24 cellular contexts compared by ENCODE assay signal in the genomic region with DNA sequence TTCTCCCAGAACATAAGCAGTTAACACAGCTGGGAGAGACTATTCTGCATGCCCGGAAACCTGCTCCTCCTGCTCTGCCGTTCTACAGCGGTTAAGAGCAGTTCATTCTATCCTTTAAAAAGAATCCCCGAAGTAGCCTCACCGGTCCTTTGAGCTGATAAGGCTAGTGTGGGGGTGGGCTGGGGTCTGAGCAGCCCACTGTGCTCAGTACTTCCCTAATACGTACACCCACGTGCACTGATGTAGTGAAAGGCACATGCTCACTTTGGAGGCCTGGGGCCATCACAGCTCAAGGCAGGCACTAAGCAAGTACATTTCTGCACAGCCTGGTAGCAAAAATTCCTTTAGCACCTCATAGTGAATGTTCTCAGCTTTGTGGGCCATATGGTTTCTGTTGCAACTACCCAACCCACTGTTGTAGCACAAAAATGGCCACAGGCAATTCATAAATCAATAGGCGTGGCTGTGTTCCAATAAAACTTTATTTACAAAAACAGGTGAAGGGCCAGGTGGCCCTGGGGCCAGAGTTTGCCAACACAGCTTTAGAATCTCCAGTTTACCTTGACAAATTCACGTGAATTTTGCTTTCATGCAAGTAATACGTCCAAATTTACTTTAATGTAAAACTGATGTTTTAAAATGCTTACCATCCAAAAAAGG.
"Had no signal": no experiment of that assay in that cellular context is flagged by ENCODE, and none has a peak within 500 bp of the region (broad histone marks: within the 10 kb centered on the region; RNA-seq: fewer than 3 reads in every experiment).

No MANE protein-coding gene starts in this region.

- H3K9me3 Mint-ChIP-seq: activated B cell treated with CpG ODN at 0.5 μM for 24 hours; activated CD4-positive, alpha-beta memory T cell treated with anti-CD3 and anti-CD28 coated beads for 36 hours; activated naive CD4-positive, alpha-beta T cell treated with anti-CD3 and anti-CD28 coated beads for 36 hours; activated naive CD8-positive, alpha-beta T cell treated with anti-CD3 and anti-CD28 coated beads, Interleukin-2, amount 10 ng/mL, durations not matched to agents 7 days and 5 days; activated T-cell treated with anti-CD3 and anti-CD28 coated beads, Interleukin-2, amount 50 U/mL, for 72 hours; neural crest cell; stimulated activated effector memory CD8-positive, alpha-beta T cell treated with anti-CD3 and anti-CD28 coated beads, Interleukin-12 subunit alpha, Interleukin-12 subunit beta, amount 100 ng/mL, for 72 hours; stimulated activated naive CD8-positive, alpha-beta T cell treated with anti-CD3 and anti-CD28 coated beads, Interleukin-15, amount 100 ng/mL, for 72 hours; T-helper 1 cell treated with Interleukin-12 subunit alpha and Interleukin-12 subunit beta and Interleukin-4 antibody, amounts not matched to agents 30 μg/mL and 1 μg/mL, for 36 hours had no signal

- H3K4me2 ChIP-seq: hepatocyte had no signal

- H3K4me1 ChIP-seq: left ventricle myocardium inferior, prostate gland had no signal

- H3K4me3 ChIP-seq: coronary artery, hepatocyte, left ventricle myocardium inferior, prostate gland, skin epidermis, testis had no signal

- ATAC-seq: activated T-cell treated with anti-CD3 and anti-CD28 coated beads, Interleukin-2, amount 50 U/mL, for 72 hours; stimulated activated effector memory CD8-positive, alpha-beta T cell treated with anti-CD3 and anti-CD28 coated beads, Interleukin-12 subunit alpha, Interleukin-12 subunit beta, amount 100 ng/mL, for 72 hours; stimulated activated naive CD8-positive, alpha-beta T cell treated with anti-CD3 and anti-CD28 coated beads, Interleukin-15, amount 100 ng/mL, for 72 hours had no signal

- H3K9me3 ChIP-seq: left ventricle myocardium inferior, prostate gland, testis had no signal

- H3K27me3 ChIP-seq: hepatocyte, testis had no signal

- DNase-seq: activated B cell treated with CpG ODN at 0.5 μM for 24 hours; activated CD4-positive, alpha-beta memory T cell treated with anti-CD3 and anti-CD28 coated beads for 36 hours; activated CD4-positive, alpha-beta T cell treated with anti-CD3 and anti-CD28 coated beads for 4 hours; activated effector memory CD4-positive, alpha-beta T cell treated with Interleukin-2 at 50 U/mL for 16 hours; activated naive CD4-positive, alpha-beta T cell treated with anti-CD3 and anti-CD28 coated beads for 36 hours; activated naive CD8-positive, alpha-beta T cell treated with anti-CD3 and anti-CD28 coated beads, Interleukin-2, amount 10 ng/mL, durations not matched to agents 7 days and 5 days; activated T-cell treated with anti-CD3 and anti-CD28 coated beads, Interleukin-2, amount 50 U/mL, for 72 hours; amygdala; erythroblast; foreskin melanocyte; kidney glomerular epithelial cell; stimulated activated CD4-positive, alpha-beta T cell treated with anti-CD3 and anti-CD28 coated beads, Interleukin-2, amount 100 ng/mL, for 24 hours; stimulated activated naive CD8-positive, alpha-beta T cell treated with anti-CD3 and anti-CD28 coated beads, Interleukin-15, amount 100 ng/mL, for 72 hours; trophoblast cell had no signal

- H2AFZ ChIP-seq: hepatocyte had no signal

- H3K27ac Mint-ChIP-seq: activated B cell treated with CpG ODN at 0.5 μM for 24 hours; activated CD4-positive, alpha-beta memory T cell treated with anti-CD3 and anti-CD28 coated beads for 36 hours; activated naive CD4-positive, alpha-beta T cell treated with anti-CD3 and anti-CD28 coated beads for 36 hours; activated naive CD8-positive, alpha-beta T cell treated with anti-CD3 and anti-CD28 coated beads, Interleukin-2, amount 10 ng/mL, durations not matched to agents 7 days and 5 days; activated T-cell treated with anti-CD3 and anti-CD28 coated beads, Interleukin-2, amount 50 U/mL, for 72 hours; stimulated activated effector memory CD8-positive, alpha-beta T cell treated with anti-CD3 and anti-CD28 coated beads, Interleukin-12 subunit alpha, Interleukin-12 subunit beta, amount 100 ng/mL, for 72 hours; T-helper 1 cell treated with Interleukin-12 subunit alpha and Interleukin-12 subunit beta and Interleukin-4 antibody, amounts not matched to agents 30 μg/mL and 1 μg/mL, for 36 hours had no signal

- H3K36me3 ChIP-seq: left ventricle myocardium inferior, prostate gland had no signal

- H3K79me2 ChIP-seq: hepatocyte had no signal

- H3K4me3 Mint-ChIP-seq: activated B cell treated with CpG ODN at 0.5 μM for 24 hours; activated CD4-positive, alpha-beta memory T cell treated with anti-CD3 and anti-CD28 coated beads for 36 hours; activated naive CD4-positive, alpha-beta T cell treated with anti-CD3 and anti-CD28 coated beads for 36 hours; activated naive CD8-positive, alpha-beta T cell treated with anti-CD3 and anti-CD28 coated beads, Interleukin-2, amount 10 ng/mL, durations not matched to agents 7 days and 5 days; activated T-cell treated with anti-CD3 and anti-CD28 coated beads, Interleukin-2, amount 50 U/mL, for 72 hours; neural crest cell; stimulated activated effector memory CD8-positive, alpha-beta T cell treated with anti-CD3 and anti-CD28 coated beads, Interleukin-12 subunit alpha, Interleukin-12 subunit beta, amount 100 ng/mL, for 72 hours; stimulated activated naive CD8-positive, alpha-beta T cell treated with anti-CD3 and anti-CD28 coated beads, Interleukin-15, amount 100 ng/mL, for 72 hours; T-helper 1 cell treated with Interleukin-12 subunit alpha and Interleukin-12 subunit beta and Interleukin-4 antibody, amounts not matched to agents 30 μg/mL and 1 μg/mL, for 36 hours had no signal

- H3K27ac ChIP-seq: coronary artery, hepatocyte, left ventricle myocardium inferior, prostate gland, testis had no signal

- H3K36me3 Mint-ChIP-seq: activated CD4-positive, alpha-beta memory T cell treated with anti-CD3 and anti-CD28 coated beads for 36 hours; activated naive CD8-positive, alpha-beta T cell treated with anti-CD3 and anti-CD28 coated beads, Interleukin-2, amount 10 ng/mL, durations not matched to agents 7 days and 5 days; stimulated activated effector memory CD8-positive, alpha-beta T cell treated with anti-CD3 and anti-CD28 coated beads, Interleukin-12 subunit alpha, Interleukin-12 subunit beta, amount 100 ng/mL, for 72 hours had no signal

- FAIRE-seq: bronchial epithelial cell had no signal

- H3K4me1 Mint-ChIP-seq: activated B cell treated with CpG ODN at 0.5 μM for 24 hours; activated naive CD8-positive, alpha-beta T cell treated with anti-CD3 and anti-CD28 coated beads, Interleukin-2, amount 10 ng/mL, durations not matched to agents 7 days and 5 days; stimulated activated effector memory CD8-positive, alpha-beta T cell treated with anti-CD3 and anti-CD28 coated beads, Interleukin-12 subunit alpha, Interleukin-12 subunit beta, amount 100 ng/mL, for 72 hours; stimulated activated naive CD8-positive, alpha-beta T cell treated with anti-CD3 and anti-CD28 coated beads, Interleukin-15, amount 100 ng/mL, for 72 hours had no signal

- H3K27me3 Mint-ChIP-seq: activated B cell treated with CpG ODN at 0.5 μM for 24 hours; activated naive CD8-positive, alpha-beta T cell treated with anti-CD3 and anti-CD28 coated beads, Interleukin-2, amount 10 ng/mL, durations not matched to agents 7 days and 5 days; stimulated activated naive CD8-positive, alpha-beta T cell treated with anti-CD3 and anti-CD28 coated beads, Interleukin-15, amount 100 ng/mL, for 72 hours had no signal
